Comparison of ENCODE assay signal across 19 cellular contexts in the genomic region with DNA sequence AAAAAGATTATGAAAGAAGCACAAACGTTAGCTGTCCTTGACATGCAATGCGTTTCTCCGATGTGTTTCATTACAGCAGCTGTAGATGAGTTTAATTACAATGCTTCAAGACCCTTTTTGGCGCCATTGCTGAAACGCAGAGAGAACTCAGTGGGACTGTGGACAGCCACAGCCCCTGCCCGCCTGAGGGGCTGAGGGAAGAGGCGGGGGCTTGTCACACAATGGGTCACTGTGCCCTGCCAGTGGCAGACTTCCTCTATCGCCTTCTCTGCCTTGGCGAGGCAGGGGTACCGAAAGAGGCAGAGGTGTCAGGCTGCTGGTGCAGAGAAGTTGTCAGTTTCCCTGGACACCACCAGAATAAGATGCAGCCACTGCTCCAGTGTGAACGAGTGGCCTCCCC.
"Had no signal": no experiment of that assay in that cellular context is flagged by ENCODE, and none has a peak within 500 bp of the region (broad histone marks: within the 10 kb centered on the region; RNA-seq: fewer than 3 reads in every experiment).

No MANE protein-coding gene starts in this region.

- H3K36me3 ChIP-seq: heart left ventricle, neutrophil, right lobe of liver, suprapubic skin, tibial artery, upper lobe of left lung, uterus had no signal

- DNase-seq: effector memory CD4-positive, alpha-beta T cell; heart left ventricle; hippocampal formation; left colon; left ventricle myocardium superior; mesenchymal stem cell; midbrain; psoas muscle; retina; right lobe of liver; stimulated activated CD4-positive, alpha-beta T cell treated with anti-CD3 and anti-CD28 coated beads, Interleukin-4, amount 100 ng/mL, for 1 hour; stimulated activated CD8-positive, alpha-beta memory T cell treated with anti-CD3 and anti-CD28 coated beads, Interleukin-4, amount 100 ng/mL, for 48 hours; stimulated activated naive CD8-positive, alpha-beta T cell treated with anti-CD3 and anti-CD28 coated beads, Interleukin-15, Interleukin-2, amounts not matched to agents 100 U/mL and 50 U/mL, for 24 hours; tibial artery; uterus had no signal

- H3K27ac ChIP-seq: heart left ventricle, neutrophil, psoas muscle, right lobe of liver, suprapubic skin, tibial artery, upper lobe of left lung, uterus had no signal

- H3K27me3 ChIP-seq: neutrophil, right lobe of liver, tibial artery, upper lobe of left lung, uterus had no signal

- H3K4me3 ChIP-seq: heart left ventricle, lung, psoas muscle, right lobe of liver, suprapubic skin, tibial artery, upper lobe of left lung, uterus had no signal

- H3K4me1 ChIP-seq: heart left ventricle, psoas muscle, right lobe of liver, suprapubic skin, upper lobe of left lung, uterus had no signal

- H3K9me3 ChIP-seq: heart left ventricle, neutrophil, psoas muscle, right lobe of liver, suprapubic skin, tibial artery, upper lobe of left lung, uterus had no signal
